Comparison of ENCODE assay signal across 8 cellular contexts in genomic region chr1:84271452-84272273, GRCh38. TPM values are rescaled to one million over a fixed set of nuclear protein-coding genes. Genes with fewer than 3 reads are reported as not detected.
A peak's percentile ranks its signal among the peaks of the same experiment; 100 is the strongest.
DNase-seq lines count a peak whose midpoint lies in the region; ATAC-seq, FAIRE-seq and TF ChIP-seq lines count a peak whose summit lies in the region.

No MANE protein-coding gene starts in this region.

- FAIRE-seq in GM12878 (lab: Jason Lieb, UNC): peak; percentile 85

- no TSS peak for BruUV-seq in GM12878 (replicated peaks; lab: Mats Ljungman, UMichigan)

- CTCF ChIA-PET in HEK293 (lab: Yijun Ruan, JAX) (interaction anchor here (0.6 kb wide), 4 partner anchors 15 to 163 kb away, joined by 3 to 6 read pairs (median 4); no protein-coding TSS in a partner anchor), GM12878 (lab: Yijun Ruan, JAX) (interaction anchor here (0.7 to 1.0 kb wide), 2 partner anchors 208 to 212 kb away, joined by 4 read pairs; no protein-coding TSS in a partner anchor)

- WGBS in GM12878 (ENCODE audit: insufficient coverage, insufficient replicate concordance, low lambda C conversion rate, missing lambda C conversion rate): 12% methylated on average over 7 of the region's 7 CpGs

- H3K9me3 Mint-ChIP-seq in progenitor cell of endocrine pancreas (ENCODE audit: low read depth): peaks cover 28% of the 10 kb centered on the region

- H3K9me2 ChIP-seq in MM.1S (replicated peaks; ENCODE audit: insufficient read depth, low read length): no peaks in the 10 kb centered on the region

- no peaks in the 10 kb centered on the region for H3K79me2 ChIP-seq in MM.1S (ENCODE audit: low read length)
- H3K79me2 ChIP-seq in GM12878 (ENCODE audit: control insufficient read depth, insufficient read depth, low read length): no peaks in the 10 kb centered on the region

- POLR2A ChIA-PET in HEK293 (lab: Yijun Ruan, JAX) (no interaction called here), GM12878 (lab: Charles Lee) (no interaction called here)

- H3K4me3 ChIP-seq in HEK293 (ENCODE audit: low read depth, low read length) (no peak overlapping the region), MM.1S (ENCODE audit: low read length) (no peak overlapping the region), GM12878 (peak overlapping the region; percentile 26; the same call in 1 of the 2 replicates)

- H2AFZ ChIP-seq in MM.1S (ENCODE audit: low read length) (peak overlapping the region; percentile 23; the same call in 1 of the 2 replicates), GM12878 (ENCODE audit: control insufficient read depth, low read depth, low read length) (peak overlapping the region; percentile 72)

- H3K4me3 Mint-ChIP-seq in progenitor cell of endocrine pancreas (ENCODE audit: low read depth): peak overlapping the region; percentile 12

- H4K20me1 ChIP-seq in MM.1S (ENCODE audit: insufficient read depth, low read length) (no peaks in the 10 kb centered on the region), GM12878 (ENCODE audit: control insufficient read depth, insufficient read depth) (no peaks in the 10 kb centered on the region)

- TF ChIP-seq POLR2A in GM12878 (IDR thresholded peaks at IDR 0.05; ENCODE audit: low read depth, low read length): no peak

- no peaks in the 10 kb centered on the region for H3K27me3 Mint-ChIP-seq in progenitor cell of endocrine pancreas

- in situ Hi-C loops in GM12878 (cut with MboI): no loop called here

- TF ChIP-seq CTCF in HEK293 (tag by site-specific recombination; IDR thresholded peaks at IDR 0.05): no peak
- no peak for TF ChIP-seq CTCF in MM.1S (IDR thresholded peaks at IDR 0.05; ENCODE audit: low read length)
- no peak for TF ChIP-seq CTCF in GM12878 (IDR thresholded peaks at IDR 0.05 in 2 of 3, conservative IDR thresholded peaks at IDR 0.05 in 1 of 3; ENCODE audit: control insufficient read depth in 2 of 3, extremely low read depth in 1 of 3, insufficient read depth in 1 of 3, low read depth in 3 of 3, low read length in 3 of 3)
- TF ChIP-seq CTCF in progenitor cell of endocrine pancreas (IDR thresholded peaks at IDR 0.05; ENCODE audit: unreplicated experiment): no peak

- DNase-seq in NCI-H2081 (lab: John Stamatoyannopoulos, UW) (peak; percentile 9 to 63), NCI-H2081 treated with DMSO at 0.1 percent for 48 hours (lab: John Stamatoyannopoulos, UW) (no peak), MM.1S (no peak), GM12878 (ENCODE audit: low read depth, low spot score) (peak; percentile 61), progenitor cell of endocrine pancreas (ENCODE audit: low spot score, unreplicated experiment) (no peak), left ventricle myocardium superior (no peak), DMS79 (lab: John Stamatoyannopoulos, UW) (no peak)

- H3K36me3 ChIP-seq in HEK293 (ENCODE audit: control insufficient read depth in 2 of 2, insufficient read depth in 1 of 2, low read length in 2 of 2) (no peaks in the 10 kb centered on the region), MM.1S (replicated peaks; ENCODE audit: insufficient read depth, low read length) (no peaks in the 10 kb centered on the region), GM12878 (ENCODE audit: control insufficient read depth in 2 of 2, insufficient read depth in 2 of 2, low read length in 1 of 2) (no peaks in the 10 kb centered on the region)

- H3K27ac Mint-ChIP-seq in progenitor cell of endocrine pancreas: peak overlapping the region; percentile 93

- SMC1A ChIA-PET in GM12878 (lab: Charles Lee; ENCODE audit: uncharacterized antibody, unreplicated experiment): no interaction called here

- H3K27ac ChIP-seq in HEK293 (ENCODE audit: extremely low read depth, low read depth, low read length): no peak overlapping the region
- H3K27ac ChIP-seq in MM.1S (ENCODE audit: low read length): no peak overlapping the region
- peak overlapping the region; percentile 70 for H3K27ac ChIP-seq in GM12878 (ENCODE audit: control insufficient read depth, insufficient read depth)

- H3K9me3 ChIP-seq in HEK293 (ENCODE audit: control insufficient read depth, insufficient read depth, low read depth, low read length) (no peaks in the 10 kb centered on the region), MM.1S (replicated peaks; ENCODE audit: insufficient read depth, low read length) (no peaks in the 10 kb centered on the region), GM12878 (replicated peaks; ENCODE audit: control insufficient read depth, insufficient read depth, low read length) (peaks cover 1% of the 10 kb centered on the region; the same call in 1 of the 3 replicates)

- TF ChIP-seq EP300 in GM12878 (IDR thresholded peaks at IDR 0.05; ENCODE audit: borderline replicate concordance in 1 of 2, control insufficient read depth in 1 of 2, low read depth in 2 of 2, low read length in 2 of 2): no peak

- RAD21 ChIA-PET in GM12878 (lab: Charles Lee; ENCODE audit: unreplicated experiment): interaction anchor here (0.5 kb wide), 1 partner anchor 118 kb away, joined by 4 read pairs; no protein-coding TSS in a partner anchor

- H3K4me1 ChIP-seq in HEK293 (ENCODE audit: control insufficient read depth, insufficient read depth, low read length) (peaks cover 2% of the 10 kb centered on the region; the same call in 1 of the 2 replicates), MM.1S (ENCODE audit: low read length) (no peaks in the 10 kb centered on the region), GM12878 (ENCODE audit: control insufficient read depth, insufficient read depth, low read length) (peaks cover 15% of the 10 kb centered on the region)

- H3K4me1 Mint-ChIP-seq in progenitor cell of endocrine pancreas (ENCODE audit: low read depth): peaks cover 43% of the 10 kb centered on the region

- intact Hi-C loops in GM12878 (cut with micrococcal nuclease; ENCODE audit: unreplicated experiment) (no loop called here), left ventricle myocardium superior (cut with micrococcal nuclease) (no loop called here)

- peaks cover 30% of the 10 kb centered on the region for H3K36me3 Mint-ChIP-seq in progenitor cell of endocrine pancreas (ENCODE audit: insufficient read depth)

- H3K9ac ChIP-seq in MM.1S (ENCODE audit: low read length) (no peak overlapping the region), GM12878 (ENCODE audit: control insufficient read depth, insufficient read depth, low read length) (peak overlapping the region; percentile 15; the same call in 1 of the 2 replicates)

- H3K4me2 ChIP-seq in MM.1S (ENCODE audit: low read depth, low read length) (no peak overlapping the region; the same call in 1 of the 2 replicates), GM12878 (ENCODE audit: control insufficient read depth, insufficient read depth) (peak overlapping the region; percentile 32)

- ATAC-seq in GM12878 (peak; percentile 98), left ventricle myocardium superior (no peak)

- TF ChIP-seq RAD21 in GM12878 (IDR thresholded peaks at IDR 0.05; ENCODE audit: insufficient read depth, low read depth, low read length): no peak

- H3F3A ChIP-seq in MM.1S (ENCODE audit: insufficient read depth, low read length): no peaks in the 10 kb centered on the region

- H3K27me3 ChIP-seq in MM.1S (replicated peaks; ENCODE audit: insufficient read depth, low read length) (no peaks in the 10 kb centered on the region), GM12878 (replicated peaks in 1 of 2; ENCODE audit: control insufficient read depth in 2 of 2, insufficient read depth in 2 of 2, low read length in 1 of 2) (no peaks in the 10 kb centered on the region)

TF ChIP-seq in GM12878, 131 proteins besides CTCF, POLR2A, EP300 and RAD21 (continues in another document):
- peak; percentile 63 for TF ChIP-seq IKZF1 (conservative IDR thresholded peaks at IDR 0.05)
- TF ChIP-seq RUNX3 (IDR thresholded peaks at IDR 0.05; ENCODE audit: low read length): peak; percentile 62
- TF ChIP-seq CEBPZ (IDR thresholded peaks at IDR 0.05; ENCODE audit: low read depth, low read length): no peak

RNA-seq across cellular contexts. Expression of gene SAMD13, which starts 29.8 kb away (rescaled TPM):
- not detected in 2 replicates for total RNA-seq in GM12878 (2013; cell fraction: nucleolus; rRNA removed)
- 1.2 and 2.2 TPM in 2 replicates for total RNA-seq in GM12878 (2014; rRNA removed)
- total RNA-seq in GM12878 (2014; rRNA removed; fragmentation: Illumina TruSeq; extraction: Trizol): 1.0 and 1.2 TPM in 2 replicates
- 0.85 and 0.98 TPM in 2 replicates for total RNA-seq in GM12878 (2021)
- 0.92 TPM for polyA plus RNA-seq in GM12878 (2011; ENCODE audit: low read depth)
- polyA plus RNA-seq in GM12878 (2011; rRNA removed): 0.06 TPM in 1 of 2 replicates, not detected in the other
- polyA plus RNA-seq in GM12878 (2011; cell fraction: cytosol; rRNA removed): not detected in 2 replicates
- not detected in 2 replicates for polyA plus RNA-seq in GM12878 (2011; cell fraction: nucleus; rRNA removed)
- polyA plus RNA-seq in GM12878 (2012): 0.50 and 0.58 TPM in 2 replicates
- 1.3 and 1.4 TPM in 2 replicates for polyA plus RNA-seq in GM12878 (2014; fragmentation: Illumina TruSeq; extraction: Trizol)
- 1 to 10 TPM; 1.1 to 1.9 TPM for polyA plus RNA-seq in GM12878 (2014; fragmentation: Nextera tagmentation; extraction: Ambion mirVana)
- 1.1 and 1.3 TPM in 2 replicates for polyA plus RNA-seq in GM12878 (2014; rRNA removed)
- 1 to 10 TPM in 1 of 2 experiments, under 1 TPM in 1; 0.81 to 1.1 TPM for polyA plus RNA-seq in GM12878 (2016; fragmentation: Nextera tagmentation; extraction: Ambion mirVana)
- not detected in 2 replicates for polyA minus RNA-seq in GM12878 (2011; rRNA and poly(A)+ RNA removed)
- polyA minus RNA-seq in GM12878 (2011; cell fraction: cytosol; rRNA and poly(A)+ RNA removed): not detected in 2 replicates
- not detected in 2 replicates for polyA minus RNA-seq in GM12878 (2011; cell fraction: nucleus; rRNA and poly(A)+ RNA removed)
- total RNA-seq in progenitor cell of endocrine pancreas: 10.4 and 14.3 TPM in 2 replicates
- 1.7 TPM for total RNA-seq in left ventricle myocardium superior

Comparison
In these comparisons a context has a peak if more than half of its experiments do, and no peak if none do; other contexts are left out.
1. DNase-seq: peak in NCI-H2081 (2 of 2) and GM12878 (single experiment); none in NCI-H2081 treated with DMSO at 0.1 percent for 48 hours (single experiment), MM.1S (single experiment), progenitor cell of endocrine pancreas (single experiment), left ventricle myocardium superior (single experiment) and DMS79 (single experiment).